30 cellular contexts compared by ENCODE assay signal in the genomic region with DNA sequence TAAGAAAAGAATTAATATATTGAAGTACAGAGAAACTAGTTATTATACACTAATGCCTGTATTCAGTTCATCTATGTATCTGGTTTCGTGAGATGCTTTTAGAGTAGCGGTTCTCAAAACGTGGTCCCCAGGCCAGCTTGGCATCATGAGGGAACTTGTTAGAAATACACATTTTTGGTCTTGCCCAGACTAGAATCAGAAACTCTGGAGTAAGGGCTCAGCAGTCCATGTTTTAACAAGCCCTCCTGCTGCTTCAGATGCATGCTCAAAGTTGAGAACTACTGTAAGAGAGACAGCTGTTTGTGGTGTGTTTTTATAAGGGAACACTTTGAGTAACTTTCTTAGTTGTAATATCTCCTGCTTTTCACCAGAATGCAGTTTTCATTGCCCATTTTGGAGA.
"Had no signal": no experiment of that assay in that cellular context is flagged by ENCODE, and none has a peak within 500 bp of the region (broad histone marks: within the 10 kb centered on the region; RNA-seq: fewer than 3 reads in every experiment).

No MANE protein-coding gene starts in this region.

- H3K27ac Mint-ChIP-seq: activated naive CD8-positive, alpha-beta T cell; activated T-cell treated with anti-CD3 and anti-CD28 coated beads, Interleukin-2, amount 50 U/mL, for 72 hours; mesothelial cell of epicardium; naive thymus-derived CD4-positive, alpha-beta T cell; stimulated activated memory B cell treated with anti-CD40 and anti-IgM and Interleukin-4, amounts not matched to agents 10 μg/mL and 1 μg/mL and 100 μg/mL, for 72 hours; stimulated activated naive CD8-positive, alpha-beta T cell treated with anti-CD3 and anti-CD28 coated beads, Interleukin-15, amount 100 ng/mL, for 72 hours had no signal

- H3K36me3 ChIP-seq: ovary, prostate gland had no signal

- H3K4me3 Mint-ChIP-seq: activated naive CD8-positive, alpha-beta T cell; activated T-cell treated with anti-CD3 and anti-CD28 coated beads, Interleukin-2, amount 50 U/mL, for 72 hours; mesothelial cell of epicardium; naive thymus-derived CD4-positive, alpha-beta T cell; stimulated activated memory B cell treated with anti-CD40 and anti-IgM and Interleukin-4, amounts not matched to agents 10 μg/mL and 1 μg/mL and 100 μg/mL, for 72 hours; stimulated activated naive CD8-positive, alpha-beta T cell treated with anti-CD3 and anti-CD28 coated beads, Interleukin-15, amount 100 ng/mL, for 72 hours had no signal

- H3K27me3 Mint-ChIP-seq: activated naive CD8-positive, alpha-beta T cell; naive thymus-derived CD4-positive, alpha-beta T cell; stimulated activated memory B cell treated with anti-CD40 and anti-IgM and Interleukin-4, amounts not matched to agents 10 μg/mL and 1 μg/mL and 100 μg/mL, for 72 hours; stimulated activated naive CD8-positive, alpha-beta T cell treated with anti-CD3 and anti-CD28 coated beads, Interleukin-15, amount 100 ng/mL, for 72 hours had no signal

- H3K9me3 Mint-ChIP-seq: activated T-cell treated with anti-CD3 and anti-CD28 coated beads, Interleukin-2, amount 50 U/mL, for 72 hours; stimulated activated memory B cell treated with anti-CD40 and anti-IgM and Interleukin-4, amounts not matched to agents 10 μg/mL and 1 μg/mL and 100 μg/mL, for 72 hours; stimulated activated naive CD8-positive, alpha-beta T cell treated with anti-CD3 and anti-CD28 coated beads, Interleukin-15, amount 100 ng/mL, for 72 hours had no signal

- H3K27me3 ChIP-seq: body of pancreas, cardiac muscle cell, dorsolateral prefrontal cortex, heart right ventricle, ovary, upper lobe of right lung had no signal

- DNase-seq: activated CD4-positive, alpha-beta T cell treated with anti-CD3 and anti-CD28 coated beads for 4 hours; activated CD4-positive, alpha-beta T cell treated with anti-CD3 and anti-CD28 coated beads, Interleukin-2, amount 50 U/mL, for 4 hours; activated naive CD4-positive, alpha-beta T cell treated with Interleukin-2 at 50 U/mL for 16 hours; activated T-cell treated with anti-CD3 and anti-CD28 coated beads for 4 hours; activated T-cell treated with anti-CD3 and anti-CD28 coated beads, Interleukin-2, amount 50 U/mL, for 72 hours; anterior cingulate cortex; body of pancreas; cerebellar nuclear complex; dorsolateral prefrontal cortex; effector memory CD4-positive, alpha-beta T cell; foreskin fibroblast; heart right ventricle; left ventricle myocardium superior; naive thymus-derived CD4-positive, alpha-beta T cell; ovary; retina; small intestine; stimulated activated CD4-positive, alpha-beta T cell treated with anti-CD3 and anti-CD28 coated beads, Interleukin-1b, Interleukin-23, amount 100 ng/mL, for 48 hours; stimulated activated CD4-positive, alpha-beta T cell treated with anti-CD3 and anti-CD28 coated beads, Interleukin-4, amount 100 ng/mL, for 4 hours; stimulated activated CD8-positive, alpha-beta memory T cell treated with anti-CD3 and anti-CD28 coated beads, Interleukin-4, amount 100 ng/mL, for 48 hours; stimulated activated naive CD8-positive, alpha-beta T cell treated with anti-CD3 and anti-CD28 coated beads, Interleukin-15, amount 100 ng/mL, for 72 hours; substantia nigra; T-helper 1 cell; upper lobe of right lung had no signal

- H3K4me1 ChIP-seq: body of pancreas, prostate gland, upper lobe of right lung had no signal

- H3K4me3 ChIP-seq: body of pancreas, cardiac muscle cell, coronary artery, dorsolateral prefrontal cortex, heart right ventricle, ovary, prostate gland, upper lobe of right lung had no signal

- H3K27ac ChIP-seq: body of pancreas, cardiac muscle cell, coronary artery, dorsolateral prefrontal cortex, heart right ventricle, ovary, prostate gland, upper lobe of right lung had no signal

- H3K9me3 ChIP-seq: body of pancreas, heart right ventricle, ovary, prostate gland, upper lobe of right lung had no signal

- H3K4me1 Mint-ChIP-seq: mesothelial cell of epicardium; stimulated activated memory B cell treated with anti-CD40 and anti-IgM and Interleukin-4, amounts not matched to agents 10 μg/mL and 1 μg/mL and 100 μg/mL, for 72 hours; stimulated activated naive CD8-positive, alpha-beta T cell treated with anti-CD3 and anti-CD28 coated beads, Interleukin-15, amount 100 ng/mL, for 72 hours had no signal
